20 cellular contexts compared by ENCODE assay signal in genomic region chr9:32698706-32699277, GRCh38.
"Had no signal": no experiment of that assay in that cellular context is flagged by ENCODE, and none has a peak within 500 bp of the region (broad histone marks: within the 10 kb centered on the region; RNA-seq: fewer than 3 reads in every experiment).

No MANE protein-coding gene starts in this region.

- H3K27me3 ChIP-seq: cardiac muscle cell, gastrocnemius medialis, neutrophil, ovary, testis, vagina had no signal

- H3K27ac Mint-ChIP-seq: activated B cell treated with CpG ODN at 0.5 μM for 24 hours; activated CD4-positive, alpha-beta T cell treated with anti-CD3 and anti-CD28 coated beads for 36 hours; activated naive CD8-positive, alpha-beta T cell treated with anti-CD3 and anti-CD28 coated beads for 36 hours; nephron had no signal

- H3K4me3 Mint-ChIP-seq: activated B cell treated with CpG ODN at 0.5 μM for 24 hours; activated CD4-positive, alpha-beta T cell treated with anti-CD3 and anti-CD28 coated beads for 36 hours; activated naive CD8-positive, alpha-beta T cell treated with anti-CD3 and anti-CD28 coated beads for 36 hours; nephron had no signal

- H3K4me1 ChIP-seq: gastrocnemius medialis, prostate gland, testis, vagina had no signal

- H3K9me3 ChIP-seq: gastrocnemius medialis, neutrophil, ovary, prostate gland, testis, vagina had no signal

- H3K27ac ChIP-seq: cardiac muscle cell, gastrocnemius medialis, neutrophil, ovary, prostate gland, testis, vagina had no signal

- DNase-seq: activated B cell treated with CpG ODN at 0.5 μM for 24 hours; activated CD4-positive, alpha-beta T cell treated with anti-CD3 and anti-CD28 coated beads for 36 hours; activated CD4-positive, alpha-beta T cell treated with anti-CD3 and anti-CD28 coated beads, Interleukin-2, amount 50 U/mL, for 48 hours; activated naive CD4-positive, alpha-beta T cell treated with Interleukin-2 at 50 U/mL for 16 hours; activated naive CD8-positive, alpha-beta T cell treated with anti-CD3 and anti-CD28 coated beads for 36 hours; activated T-cell treated with anti-CD3 and anti-CD28 coated beads, Interleukin-2, amount 50 U/mL, for 48 hours; effector CD4-positive, alpha-beta T cell; gastrocnemius medialis; hippocampal formation; left ventricle myocardium superior; ovary; stimulated activated CD4-positive, alpha-beta T cell treated with anti-CD3 and anti-CD28 coated beads, Interleukin-4, amount 100 ng/mL, for 1 hour; stimulated activated naive CD4-positive, alpha-beta T cell; testis had no signal

- H3K36me3 ChIP-seq: cardiac muscle cell, gastrocnemius medialis, neutrophil, ovary, prostate gland, vagina had no signal

- ATAC-seq: activated CD4-positive, alpha-beta T cell treated with anti-CD3 and anti-CD28 coated beads for 36 hours; esophagus mucosa; gastrocnemius medialis; left ventricle myocardium superior had no signal

- H3K4me1 Mint-ChIP-seq: activated B cell treated with CpG ODN at 0.5 μM for 24 hours; activated CD4-positive, alpha-beta T cell treated with anti-CD3 and anti-CD28 coated beads for 36 hours; activated naive CD8-positive, alpha-beta T cell treated with anti-CD3 and anti-CD28 coated beads for 36 hours; nephron had no signal

- H3K27me3 Mint-ChIP-seq: activated B cell treated with CpG ODN at 0.5 μM for 24 hours; activated naive CD8-positive, alpha-beta T cell treated with anti-CD3 and anti-CD28 coated beads for 36 hours had no signal

- H3K9me3 Mint-ChIP-seq: activated B cell treated with CpG ODN at 0.5 μM for 24 hours; activated naive CD8-positive, alpha-beta T cell treated with anti-CD3 and anti-CD28 coated beads for 36 hours had no signal

- H3K4me3 ChIP-seq: cardiac muscle cell, gastrocnemius medialis, ovary, prostate gland, testis, vagina had no signal

- H3K36me3 Mint-ChIP-seq: activated naive CD8-positive, alpha-beta T cell treated with anti-CD3 and anti-CD28 coated beads for 36 hours had no signal
